In the genomic region with DNA sequence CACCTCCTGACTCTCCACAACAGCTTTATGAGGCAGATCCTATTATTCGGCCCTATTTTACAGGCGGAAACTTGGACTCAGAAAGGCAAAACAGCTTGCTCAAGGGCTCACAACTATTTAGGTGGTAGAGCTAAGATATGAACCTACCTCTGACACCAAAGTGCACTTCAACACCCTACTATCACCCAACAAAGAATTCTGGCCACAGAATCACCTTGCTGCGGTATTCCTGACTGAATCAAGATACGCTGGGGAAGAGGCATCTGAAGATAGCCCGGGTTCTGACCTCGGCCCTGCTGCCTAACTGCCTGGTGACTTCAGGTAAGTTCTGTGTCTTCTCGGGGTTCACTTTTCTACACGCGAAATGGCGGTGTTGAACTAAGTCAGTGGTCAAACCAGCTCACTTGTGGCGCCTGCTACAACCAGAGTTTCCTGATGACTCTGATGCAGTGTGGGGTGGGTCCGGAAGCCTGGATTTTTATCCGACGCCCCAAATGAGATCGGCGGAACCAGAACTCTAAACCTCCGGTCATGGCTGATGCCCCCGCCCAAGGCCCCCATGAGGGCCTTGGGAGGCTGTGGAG, we compare ENCODE assay signal across 8 cellular contexts. TPM values are rescaled to one million over a fixed set of nuclear protein-coding genes. Genes with fewer than 3 reads are reported as not detected.
DNase-seq lines count a peak whose midpoint lies in the region; ATAC-seq, FAIRE-seq and TF ChIP-seq lines count a peak whose summit lies in the region.

No MANE protein-coding gene starts in this region.

- H3K27me3 ChIP-seq in heart right ventricle (no peaks in the 10 kb centered on the region), testis (no peaks in the 10 kb centered on the region)

- H3K27me3 Mint-ChIP-seq in activated T-helper 17 cell treated with anti-CD3 and anti-CD28 coated beads, Interleukin-2, amount 50 U/mL, for 72 hours, result no peaks in the 10 kb centered on the region

- intact Hi-C loops in heart right ventricle (cut with DNase I), result no loop called here
- intact Hi-C loops in Right ventricle myocardium superior (cut with DNase I), result no loop called here
- intact Hi-C loops in kidney (cut with DNase I), result no loop called here
- intact Hi-C loops in testis (cut with DNase I; ENCODE audit: low total_unique reads), result no loop called here

- peak overlapping the region; percentile 99 for H3K27ac Mint-ChIP-seq in activated T-helper 17 cell treated with anti-CD3 and anti-CD28 coated beads, Interleukin-2, amount 50 U/mL, for 72 hours

- TF ChIP-seq POLR2A in testis (IDR thresholded peaks at IDR 0.05), result no peak

- H3K4me1 ChIP-seq in heart right ventricle, result peaks cover 22 to 87% (median 67%) of the 10 kb centered on the region in 9 donors
- H3K4me1 ChIP-seq in kidney (ENCODE audit: control insufficient read depth in 1 of 2, insufficient read depth in 1 of 2, low read depth in 1 of 2, low read length in 2 of 2), result peaks cover 9 to 15% of the 10 kb centered on the region in 2 donors
- H3K4me1 ChIP-seq in testis, result peaks cover 18% of the 10 kb centered on the region

- TF ChIP-seq CTCF in heart right ventricle (IDR thresholded peaks at IDR 0.05) (no peak), kidney (IDR thresholded peaks at IDR 0.05; ENCODE audit: borderline replicate concordance, extremely low read depth, insufficient read depth) (no peak), testis (IDR thresholded peaks at IDR 0.05) (no peak)

- H3K4me1 Mint-ChIP-seq in activated T-helper 17 cell treated with anti-CD3 and anti-CD28 coated beads, Interleukin-2, amount 50 U/mL, for 72 hours, result peaks cover 4% of the 10 kb centered on the region

- H3K9ac ChIP-seq in kidney (ENCODE audit: low read length in 2 of 2), result peak overlapping the region; percentile 56 to 98

- no peaks in the 10 kb centered on the region for H3K9me3 Mint-ChIP-seq in activated T-helper 17 cell treated with anti-CD3 and anti-CD28 coated beads, Interleukin-2, amount 50 U/mL, for 72 hours

- H3K4me3 ChIP-seq in heart right ventricle, result peak overlapping the region; percentile 64 to 100 (median 87)
- peak overlapping the region; percentile 75 to 92 for H3K4me3 ChIP-seq in kidney (ENCODE audit: low read length in 2 of 2)
- H3K4me3 ChIP-seq in testis, result peak overlapping the region; percentile 81 to 89

- H3K9me3 ChIP-seq in heart right ventricle (no peaks in the 10 kb centered on the region), kidney (ENCODE audit: control insufficient read depth in 1 of 2, low read length in 2 of 2) (no peaks in the 10 kb centered on the region), testis (no peaks in the 10 kb centered on the region)

- H3K27ac ChIP-seq in heart right ventricle (peak overlapping the region; percentile 92 to 100 (median 98)), kidney (ENCODE audit: low read depth in 2 of 2, low read length in 2 of 2) (peak overlapping the region; percentile 93 to 99), testis (peak overlapping the region; percentile 94 to 95)

- peak in 2 of 8 donors; percentile 52 to 72 for ATAC-seq in heart right ventricle
- no peak for ATAC-seq in Right ventricle myocardium superior (ENCODE audit: poor library complexity)
- peak; percentile 47 for ATAC-seq in activated T-helper 17 cell treated with anti-CD3 and anti-CD28 coated beads, Interleukin-2, amount 50 U/mL, for 72 hours (replicated peaks)
- no peak for ATAC-seq in GM19395 (IDR thresholded peaks at IDR 0.05; ENCODE audit: unreplicated experiment)

- no peak for DNase-seq in heart right ventricle
- DNase-seq in Right ventricle myocardium superior, result no peak
- DNase-seq in kidney, result no peak
- no peak for DNase-seq in testis
- DNase-seq in GM03348 (ENCODE audit: low spot score), result no peak
- no peak for DNase-seq in amygdala (lab: John Stamatoyannopoulos, UW)

- H3K36me3 ChIP-seq in heart right ventricle (peaks cover 0 to 14% (median 0%) of the 10 kb centered on the region in 9 donors), kidney (ENCODE audit: control insufficient read depth in 1 of 2, insufficient read depth in 2 of 2, low read length in 2 of 2) (peaks cover 0 to 3% of the 10 kb centered on the region in 2 donors), testis (ENCODE audit: low read depth, missing control alignments) (no peaks in the 10 kb centered on the region)

- peak overlapping the region; percentile 93 for H3K4me3 Mint-ChIP-seq in activated T-helper 17 cell treated with anti-CD3 and anti-CD28 coated beads, Interleukin-2, amount 50 U/mL, for 72 hours

- H3K36me3 Mint-ChIP-seq in activated T-helper 17 cell treated with anti-CD3 and anti-CD28 coated beads, Interleukin-2, amount 50 U/mL, for 72 hours (ENCODE audit: low read depth), result peaks cover 11% of the 10 kb centered on the region

- FAIRE-seq in kidney (lab: Jason Lieb, UNC), result no peak

- 4 to 5% methylated on average over 18 of the region's 18 CpGs for WGBS in heart right ventricle, 2 donors
- 5% methylated on average over 16 to 18 of the region's 18 CpGs for WGBS in testis, 2 donors

RNA-seq across cellular contexts. Expression of a gene that starts 0.6 kb away (rescaled TPM):
- 10 to 100 TPM; 35.0 to 47.9 (median 40.0) TPM for total RNA-seq in heart right ventricle
- polyA plus RNA-seq in heart right ventricle, result 10 to 100 TPM; 35.4 to 94.3 TPM
- total RNA-seq in Right ventricle myocardium superior, result 31.1 TPM
- total RNA-seq in activated T-helper 17 cell treated with anti-CD3 and anti-CD28 coated beads, Interleukin-2, amount 50 U/mL, for 72 hours, result 10 to 100 TPM; 32.7 to 51.5 TPM
- total RNA-seq in kidney, result 69.0 TPM
- polyA plus RNA-seq in kidney (ENCODE audit: insufficient read depth, low read depth, low replicate concordance), result 120 TPM
- 100 to 1,000 TPM in 1 of 2 donors, 10 to 100 TPM in 1; 73.5 to 124 TPM for total RNA-seq in testis
- 81.4 TPM for polyA plus RNA-seq in testis (ENCODE audit: insufficient read depth, low read depth, low replicate concordance)

RNA-seq across cellular contexts. Expression of a gene that starts 26.6 kb away (rescaled TPM):
- total RNA-seq in heart right ventricle (under 1 TPM in 6 of 10 donors, not detected in 4; 0.17 to 0.92 (median 0.37) TPM), Right ventricle myocardium superior (0.46 TPM), kidney (0.35 TPM), testis (under 1 TPM; 0.19 to 0.31 TPM)
- polyA plus RNA-seq in heart right ventricle (1 to 10 TPM in 1 of 2 donors, under 1 TPM in 1; 0.20 to 1.5 TPM), kidney (ENCODE audit: insufficient read depth, low read depth, low replicate concordance) (not detected), testis (ENCODE audit: insufficient read depth, low read depth, low replicate concordance) (not detected)
- not detected for total RNA-seq in activated T-helper 17 cell treated with anti-CD3 and anti-CD28 coated beads, Interleukin-2, amount 50 U/mL, for 72 hours

RNA-seq across cellular contexts. Expression of a gene that starts 59.7 kb away (rescaled TPM):
- 10 to 100 TPM in 9 of 10 donors, 1 to 10 TPM in 1; 7.4 to 35.3 (median 16.6) TPM for total RNA-seq in heart right ventricle
- 10 to 100 TPM in 1 of 2 donors, 1 to 10 TPM in 1; 8.3 to 33.1 TPM for polyA plus RNA-seq in heart right ventricle
- 10.9 TPM for total RNA-seq in Right ventricle myocardium superior
- total RNA-seq in activated T-helper 17 cell treated with anti-CD3 and anti-CD28 coated beads, Interleukin-2, amount 50 U/mL, for 72 hours, result not detected
- total RNA-seq in kidney, result 29.0 TPM
- 9.2 TPM for polyA plus RNA-seq in kidney (ENCODE audit: insufficient read depth, low read depth, low replicate concordance)
- total RNA-seq in testis, result 100 to 1,000 TPM; 101 to 120 TPM
- 96.4 TPM for polyA plus RNA-seq in testis (ENCODE audit: insufficient read depth, low read depth, low replicate concordance)

Comparison
In these comparisons a context has a peak if more than half of its experiments do, and no peak if none do; other contexts are left out.
1. RNA of a gene that starts 59.7 kb away (total RNA-seq): 101 to 120 TPM in testis, 29.0 TPM in kidney (single experiment), 7.4 to 35.3 TPM in heart right ventricle and 10.9 TPM in Right ventricle myocardium superior (single experiment); not detected in activated T-helper 17 cell treated with anti-CD3 and anti-CD28 coated beads, Interleukin-2, amount 50 U/mL, for 72 hours; every median in the first group is over 4 times any median in the second.
2. Peak in every context shown above with its lines, with median percentiles within 50 percentile points of each other: H3K27ac ChIP-seq and H3K4me3 ChIP-seq.